ENCODE assay signal across 8 cellular contexts in the genomic region with DNA sequence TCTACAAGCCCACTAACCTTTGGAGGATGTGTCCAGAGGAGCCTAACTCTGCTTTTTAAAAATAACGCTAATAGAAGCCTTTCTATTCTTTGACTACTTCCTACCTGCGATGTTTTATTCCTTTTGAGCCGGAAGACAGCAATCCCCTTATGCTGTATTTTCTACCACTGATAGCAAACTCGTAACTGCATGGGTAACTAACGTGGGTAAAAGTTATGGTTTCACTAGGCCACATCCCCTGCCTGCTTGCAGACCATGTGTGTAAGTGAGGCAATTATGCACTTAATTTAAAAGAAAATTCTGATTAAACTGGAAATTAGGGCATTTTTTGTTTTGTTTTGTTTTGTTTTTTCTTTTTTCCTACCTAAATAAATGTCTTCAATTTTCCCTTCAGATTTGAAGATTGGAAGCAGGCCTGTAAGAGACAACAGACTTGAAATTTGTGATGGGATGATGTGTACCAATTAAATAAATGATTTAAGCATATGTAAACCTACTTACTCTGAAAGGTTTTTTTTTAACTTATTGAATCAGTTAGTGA. TPM values are rescaled to one million over a fixed set of nuclear protein-coding genes. Genes with fewer than 3 reads are reported as not detected.
DNase-seq lines count a peak whose midpoint lies in the region; ATAC-seq and TF ChIP-seq lines count a peak whose summit lies in the region.

No MANE protein-coding gene starts in this region.

- TF ChIP-seq CTCF in Calu3 (IDR thresholded peaks at IDR 0.05; ENCODE audit: unreplicated experiment): no peak
- TF ChIP-seq CTCF in heart left ventricle (IDR thresholded peaks at IDR 0.05): no peak
- TF ChIP-seq CTCF in sigmoid colon (IDR thresholded peaks at IDR 0.05): no peak

- DNase-seq in Calu3 (no peak), heart left ventricle (no peak), sigmoid colon (no peak), NCI-H774 (lab: John Stamatoyannopoulos, UW) (no peak), kidney glomerular epithelial cell (lab: John Stamatoyannopoulos, UW) (no peak)
- peak; percentile 16 for DNase-seq in activated CD4-positive, alpha-beta memory T cell treated with anti-CD3 and anti-CD28 coated beads for 36 hours

- H3K4me1 ChIP-seq in heart left ventricle: peaks cover 0 to 31% (median 24%) of the 10 kb centered on the region in 12 donors
- H3K4me1 ChIP-seq in sigmoid colon: peaks cover 0 to 30% (median 22%) of the 10 kb centered on the region in 4 donors

- peak overlapping the region; percentile 70 to 93 (median 84) for H3K4me3 ChIP-seq in heart left ventricle
- peak overlapping the region; percentile 57 to 87 (median 82) for H3K4me3 ChIP-seq in sigmoid colon

- CTCF ChIA-PET in Calu3 (lab: Charles Lee): interaction anchor here (1.0 kb wide), 1 partner anchor 128 kb away, joined by 3 read pairs; no protein-coding TSS in a partner anchor
- CTCF ChIA-PET in activated CD4-positive, alpha-beta memory T cell treated with anti-CD3 and anti-CD28 coated beads for 36 hours (lab: Charles Lee): no interaction called here

- H3K27me3 Mint-ChIP-seq in Calu3 (ENCODE audit: unreplicated experiment): no peaks in the 10 kb centered on the region
- H3K27me3 Mint-ChIP-seq in activated CD4-positive, alpha-beta memory T cell treated with anti-CD3 and anti-CD28 coated beads for 36 hours: no peaks in the 10 kb centered on the region

- 1 to 3% (median 2%) methylated on average over 5 of the region's 5 CpGs for WGBS in heart left ventricle, 4 donors
- whole genome bisulfite sequencing in sigmoid colon, 2 donors: 0% methylated on average over 5 of the region's 5 CpGs

- H3K4me3 Mint-ChIP-seq in Calu3 (ENCODE audit: low read depth, unreplicated experiment): peak overlapping the region; percentile 98
- H3K4me3 Mint-ChIP-seq in activated CD4-positive, alpha-beta memory T cell treated with anti-CD3 and anti-CD28 coated beads for 36 hours: peak overlapping the region; percentile 98

- H3K27ac ChIP-seq in heart left ventricle: peak overlapping the region in 11 of 12 donors; percentile 90 to 98 (median 96)
- H3K27ac ChIP-seq in sigmoid colon: peak overlapping the region; percentile 89 to 96 (median 92)

- intact Hi-C loops in Calu3 (cut with micrococcal nuclease; ENCODE audit: unreplicated experiment): loop anchor here (5.0 to 10.0 kb wide), 2 partner anchors 128 to 360 kb away; no protein-coding TSS in a partner anchor
- intact Hi-C loops in activated CD4-positive, alpha-beta memory T cell treated with anti-CD3 and anti-CD28 coated beads for 36 hours (cut with micrococcal nuclease): loop anchor here (2.0 to 10.0 kb wide), 4 partner anchors 314 to 1090 kb away; partner anchors contain the start of gene GPR63
- intact Hi-C loops in heart left ventricle (cut with DNase I): loop anchor here in 2 of 10 donors (10.0 kb wide), 2 partner anchors 372 to 948 kb away; partner anchors contain the start of genes NDUFAF4 (in 2 of the 2) and MANEA (in 1 of the 2)
- intact Hi-C loops in sigmoid colon (cut with DNase I): loop anchor here (5.0 kb wide), 1 partner anchor 945 kb away; the partner anchor contains the start of gene MANEA

- H3K9me3 ChIP-seq in heart left ventricle: no peaks in the 10 kb centered on the region
- no peaks in the 10 kb centered on the region for H3K9me3 ChIP-seq in sigmoid colon

- no peak for TF ChIP-seq POLR2A in heart left ventricle (IDR thresholded peaks at IDR 0.05)
- no peak for TF ChIP-seq POLR2A in sigmoid colon (IDR thresholded peaks at IDR 0.05)

- peak; percentile 14 for ATAC-seq in GM19397 (IDR thresholded peaks at IDR 0.05; ENCODE audit: unreplicated experiment)
- ATAC-seq in HG03442 (IDR thresholded peaks at IDR 0.05; ENCODE audit: unreplicated experiment): peak; percentile 20
- ATAC-seq in heart left ventricle: no peak

- peaks cover 45% of the 10 kb centered on the region for H3K36me3 Mint-ChIP-seq in Calu3 (ENCODE audit: insufficient read depth, unreplicated experiment)
- H3K36me3 Mint-ChIP-seq in activated CD4-positive, alpha-beta memory T cell treated with anti-CD3 and anti-CD28 coated beads for 36 hours: peaks cover 12% of the 10 kb centered on the region

- peaks cover 0 to 42% (median 36%) of the 10 kb centered on the region in 9 donors for H3K36me3 ChIP-seq in heart left ventricle
- peaks cover 0 to 27% (median 5%) of the 10 kb centered on the region in 4 donors for H3K36me3 ChIP-seq in sigmoid colon

- H3K4me1 Mint-ChIP-seq in Calu3 (ENCODE audit: low read depth, unreplicated experiment): no peaks in the 10 kb centered on the region
- peaks cover 16% of the 10 kb centered on the region for H3K4me1 Mint-ChIP-seq in activated CD4-positive, alpha-beta memory T cell treated with anti-CD3 and anti-CD28 coated beads for 36 hours (ENCODE audit: low read depth)

- H3K9me3 Mint-ChIP-seq in Calu3 (ENCODE audit: low read depth, unreplicated experiment): no peaks in the 10 kb centered on the region
- H3K9me3 Mint-ChIP-seq in activated CD4-positive, alpha-beta memory T cell treated with anti-CD3 and anti-CD28 coated beads for 36 hours: no peaks in the 10 kb centered on the region

- no peak for TF ChIP-seq EP300 in sigmoid colon (IDR thresholded peaks at IDR 0.05)

- H3K27ac Mint-ChIP-seq in Calu3 (ENCODE audit: unreplicated experiment): peak overlapping the region; percentile 99
- H3K27ac Mint-ChIP-seq in activated CD4-positive, alpha-beta memory T cell treated with anti-CD3 and anti-CD28 coated beads for 36 hours: peak overlapping the region; percentile 99

- no peaks in the 10 kb centered on the region for H3K27me3 ChIP-seq in heart left ventricle
- no peaks in the 10 kb centered on the region for H3K27me3 ChIP-seq in sigmoid colon

- POLR2A ChIA-PET in activated CD4-positive, alpha-beta memory T cell treated with anti-CD3 and anti-CD28 coated beads for 36 hours (lab: Charles Lee): interaction anchor here (0.6 to 1.1 kb wide), 3 partner anchors 11 to 385 kb away, joined by 3 to 4 read pairs (median 3); partner anchors contain the start of gene GPR63

- BruUV-seq in Calu3 (replicated peaks; lab: Mats Ljungman, UMichigan): TSS peak; percentile 62

RNA-seq across cellular contexts. Expression of gene UFL1, which starts 0.9 kb away (rescaled TPM):
- total RNA-seq in Calu3 (2022): 16.5 and 19.3 TPM in 2 replicates
- total RNA-seq in activated CD4-positive, alpha-beta memory T cell treated with anti-CD3 and anti-CD28 coated beads for 36 hours: 10 to 100 TPM; 28.8 to 29.7 TPM
- 10 to 100 TPM; 19.0 to 30.3 (median 24.8) TPM for total RNA-seq in heart left ventricle
- 10 to 100 TPM; 10.3 to 15.1 TPM for polyA plus RNA-seq in heart left ventricle
- 10 to 100 TPM; 21.9 to 30.1 (median 27.6) TPM for total RNA-seq in sigmoid colon
- polyA plus RNA-seq in sigmoid colon: 10 to 100 TPM in 1 of 3 donors, 1 to 10 TPM in 2; 3.9 to 11.6 (median 4.8) TPM

RNA-seq across cellular contexts. Expression of gene FHL5, which starts 40.4 kb away (rescaled TPM):
- total RNA-seq in Calu3 (2022) (not detected in 2 replicates), heart left ventricle (10 to 100 TPM in 1 of 9 donors, 1 to 10 TPM in 8; 2.0 to 17.9 (median 4.5) TPM), sigmoid colon (10 to 100 TPM in 2 of 4 donors, 1 to 10 TPM in 2; 5.7 to 12.7 (median 9.2) TPM)
- total RNA-seq in activated CD4-positive, alpha-beta memory T cell treated with anti-CD3 and anti-CD28 coated beads for 36 hours: not detected
- polyA plus RNA-seq in heart left ventricle (1 to 10 TPM; 1.5 to 2.2 TPM), sigmoid colon (1 to 10 TPM in 1 of 3 donors, under 1 TPM in 1, not detected in 1; 0.60 to 2.7 TPM)

Comparison
In these comparisons a context has a peak if more than half of its experiments do, and no peak if none do; other contexts are left out.
1. ATAC-seq: peak in GM19397 (single experiment) and HG03442 (single experiment); none in heart left ventricle (0 of 4).